ENCODE assay signal across 24 cellular contexts in the genomic region with DNA sequence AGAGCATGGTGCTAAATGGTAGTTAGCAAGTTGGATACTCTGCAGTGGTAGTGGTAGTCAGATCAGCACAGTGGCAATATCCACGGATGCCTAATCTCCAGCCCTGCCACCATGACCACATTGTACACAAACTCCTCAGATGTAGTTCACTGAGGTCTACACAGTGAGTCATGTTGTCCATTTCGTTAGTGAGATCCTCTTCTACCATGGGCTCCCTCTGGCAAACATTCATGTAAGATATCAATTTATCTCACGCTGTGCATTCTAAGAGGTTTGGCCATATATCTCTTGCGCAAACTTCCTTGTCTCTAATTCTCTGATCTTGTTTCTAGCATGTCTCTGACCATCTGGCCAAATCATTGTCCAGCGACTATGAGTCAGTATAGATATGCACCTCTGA. TPM values are rescaled to one million over a fixed set of nuclear protein-coding genes. Genes with fewer than 3 reads are reported as not detected.
A peak's percentile ranks its signal among the peaks of the same experiment; 100 is the strongest.
DNase-seq lines count a peak whose midpoint lies in the region; ATAC-seq and TF ChIP-seq lines count a peak whose summit lies in the region.
"Had no signal": no experiment of that assay in that cellular context is flagged by ENCODE, and none has a peak within 500 bp of the region (broad histone marks: within the 10 kb centered on the region; RNA-seq: fewer than 3 reads in every experiment).

No MANE protein-coding gene starts in this region.

- no peak overlapping the region for H2AFZ ChIP-seq in MM.1S (ENCODE audit: low read length)
- H2AFZ ChIP-seq: GM23338 had no signal

- TF ChIP-seq POLR2A in NB4 (IDR thresholded peaks at IDR 0.05; ENCODE audit: extremely low read depth, insufficient read length), result no peak

- no peaks in the 10 kb centered on the region for H3K79me2 ChIP-seq in MM.1S (ENCODE audit: low read length)

- no peaks in the 10 kb centered on the region for H3K4me1 Mint-ChIP-seq in activated T-helper 17 cell treated with anti-CD3 and anti-CD28 coated beads, Interleukin-2, amount 50 U/mL, for 72 hours
- no peaks in the 10 kb centered on the region for H3K4me1 Mint-ChIP-seq in stimulated activated effector memory CD8-positive, alpha-beta T cell treated with anti-CD3 and anti-CD28 coated beads, Interleukin-12 subunit alpha, Interleukin-12 subunit beta, amount 100 ng/mL, for 72 hours
- H3K4me1 Mint-ChIP-seq: IgD-negative memory B cell had no signal

- no peaks in the 10 kb centered on the region for H3K9me3 ChIP-seq in RWPE2 (ENCODE audit: severe bottlenecking)
- H3K9me3 ChIP-seq in MM.1S (replicated peaks; ENCODE audit: insufficient read depth, low read length), result no peaks in the 10 kb centered on the region
- H3K9me3 ChIP-seq: A549 had no signal

- H3K27me3 ChIP-seq in RWPE2 (ENCODE audit: insufficient read depth, poor library complexity, severe bottlenecking) (no peaks in the 10 kb centered on the region), MM.1S (replicated peaks; ENCODE audit: insufficient read depth, low read length) (no peaks in the 10 kb centered on the region)
- H3K27me3 ChIP-seq: BLaER1 treated with 17β-estradiol and CSF1 and Interleukin-3, amounts not matched to agents 10 nM and 100 nM had no signal

- H3K9ac ChIP-seq in MM.1S (ENCODE audit: low read length), result no peak overlapping the region
- H3K9ac ChIP-seq: BLaER1 treated with 17β-estradiol and CSF1 and Interleukin-3, amounts not matched to agents 10 nM and 100 nM had no signal

- H3K27me3 Mint-ChIP-seq in activated T-helper 17 cell treated with anti-CD3 and anti-CD28 coated beads, Interleukin-2, amount 50 U/mL, for 72 hours, result peaks cover 28% of the 10 kb centered on the region

- H3K36me3 ChIP-seq in RWPE2 (ENCODE audit: low read depth) (no peaks in the 10 kb centered on the region), MM.1S (replicated peaks; ENCODE audit: insufficient read depth, low read length) (no peaks in the 10 kb centered on the region)
- H3K36me3 ChIP-seq: BLaER1 treated with 17β-estradiol and CSF1 and Interleukin-3, amounts not matched to agents 10 nM and 100 nM had no signal

- peaks cover 12% of the 10 kb centered on the region for H3K4me1 ChIP-seq in RWPE2 (ENCODE audit: insufficient read depth, poor library complexity, severe bottlenecking)
- H3K4me1 ChIP-seq in MM.1S (ENCODE audit: low read length), result no peaks in the 10 kb centered on the region
- H3K4me1 ChIP-seq: A549; BLaER1 treated with 17β-estradiol and CSF1 and Interleukin-3, amounts not matched to agents 10 nM and 100 nM had no signal

- no peaks in the 10 kb centered on the region for H3F3A ChIP-seq in MM.1S (ENCODE audit: insufficient read depth, low read length)

- DNase-seq in NB4 (ENCODE audit: low read depth), result peak; percentile 42
- DNase-seq in RWPE2 (ENCODE audit: low spot score), result no peak
- no peak for DNase-seq in stimulated activated effector memory CD8-positive, alpha-beta T cell treated with anti-CD3 and anti-CD28 coated beads, Interleukin-12 subunit alpha, Interleukin-12 subunit beta, amount 100 ng/mL, for 72 hours (ENCODE audit: low spot score in 2 of 2)
- no peak for DNase-seq in NK-92 (lab: John Stamatoyannopoulos, UW; ENCODE audit: unreplicated experiment)
- no peak for DNase-seq in NCI-H2171 treated with DMSO at 0.1 percent for 48 hours (lab: John Stamatoyannopoulos, UW)
- DNase-seq in MM.1S, result no peak
- DNase-seq: AML-193; CD4-positive, alpha-beta T cell; H9; MV-4-11; NCI-H1105 treated with DMSO at 0.1 percent for 48 hours; NCI-H146; NCI-H1930; NCI-H2107; NCI-H446; NCI-H524 treated with DMSO at 0.1 percent for 48 hours; NCI-H774; T-helper 1 cell had no signal

- H3K4me3 ChIP-seq in NB4 (ENCODE audit: low read depth, low read length) (no peak overlapping the region), RWPE2 (ENCODE audit: severe bottlenecking) (no peak overlapping the region), MM.1S (ENCODE audit: low read length) (no peak overlapping the region)
- H3K4me3 ChIP-seq: A549; BLaER1 treated with 17β-estradiol and CSF1 and Interleukin-3, amounts not matched to agents 10 nM and 100 nM; GM23338 had no signal

- no peak overlapping the region for H3K27ac Mint-ChIP-seq in activated T-helper 17 cell treated with anti-CD3 and anti-CD28 coated beads, Interleukin-2, amount 50 U/mL, for 72 hours
- no peak overlapping the region for H3K27ac Mint-ChIP-seq in stimulated activated effector memory CD8-positive, alpha-beta T cell treated with anti-CD3 and anti-CD28 coated beads, Interleukin-12 subunit alpha, Interleukin-12 subunit beta, amount 100 ng/mL, for 72 hours
- H3K27ac Mint-ChIP-seq: CD4-positive, alpha-beta T cell; GM23338; H9; IgD-negative memory B cell had no signal

- H3K36me3 Mint-ChIP-seq in activated T-helper 17 cell treated with anti-CD3 and anti-CD28 coated beads, Interleukin-2, amount 50 U/mL, for 72 hours (ENCODE audit: low read depth), result no peaks in the 10 kb centered on the region
- no peaks in the 10 kb centered on the region for H3K36me3 Mint-ChIP-seq in stimulated activated effector memory CD8-positive, alpha-beta T cell treated with anti-CD3 and anti-CD28 coated beads, Interleukin-12 subunit alpha, Interleukin-12 subunit beta, amount 100 ng/mL, for 72 hours

- no peak overlapping the region for H3K4me2 ChIP-seq in MM.1S (ENCODE audit: low read depth, low read length)
- H3K4me2 ChIP-seq: A549; BLaER1 treated with 17β-estradiol and CSF1 and Interleukin-3, amounts not matched to agents 10 nM and 100 nM; GM23338 had no signal

- no peaks in the 10 kb centered on the region for H3K9me2 ChIP-seq in MM.1S (replicated peaks; ENCODE audit: insufficient read depth, low read length)

- H4K20me1 ChIP-seq in MM.1S (ENCODE audit: insufficient read depth, low read length), result no peaks in the 10 kb centered on the region
- H4K20me1 ChIP-seq: BLaER1 treated with 17β-estradiol and CSF1 and Interleukin-3, amounts not matched to agents 10 nM and 100 nM had no signal

- no peaks in the 10 kb centered on the region for H3K9me3 Mint-ChIP-seq in activated T-helper 17 cell treated with anti-CD3 and anti-CD28 coated beads, Interleukin-2, amount 50 U/mL, for 72 hours
- no peaks in the 10 kb centered on the region for H3K9me3 Mint-ChIP-seq in stimulated activated effector memory CD8-positive, alpha-beta T cell treated with anti-CD3 and anti-CD28 coated beads, Interleukin-12 subunit alpha, Interleukin-12 subunit beta, amount 100 ng/mL, for 72 hours
- H3K9me3 Mint-ChIP-seq: GM23338, H9 had no signal

- H3K27ac ChIP-seq in RWPE2 (ENCODE audit: poor library complexity, severe bottlenecking) (peak overlapping the region; percentile 75), MM.1S (ENCODE audit: low read length) (no peak overlapping the region)
- H3K27ac ChIP-seq: A549; BLaER1 treated with 17β-estradiol and CSF1 and Interleukin-3, amounts not matched to agents 10 nM and 100 nM had no signal

- ATAC-seq in RWPE2 (ENCODE audit: low read depth), result no peak
- peak; percentile 12 for ATAC-seq in activated T-helper 17 cell treated with anti-CD3 and anti-CD28 coated beads, Interleukin-2, amount 50 U/mL, for 72 hours (replicated peaks)
- peak; percentile 55 for ATAC-seq in stimulated activated effector memory CD8-positive, alpha-beta T cell treated with anti-CD3 and anti-CD28 coated beads, Interleukin-12 subunit alpha, Interleukin-12 subunit beta, amount 100 ng/mL, for 72 hours
- ATAC-seq: A549, GM23338, Right ventricle myocardium inferior had no signal

- H3K4me3 Mint-ChIP-seq in activated T-helper 17 cell treated with anti-CD3 and anti-CD28 coated beads, Interleukin-2, amount 50 U/mL, for 72 hours, result no peak overlapping the region
- H3K4me3 Mint-ChIP-seq in stimulated activated effector memory CD8-positive, alpha-beta T cell treated with anti-CD3 and anti-CD28 coated beads, Interleukin-12 subunit alpha, Interleukin-12 subunit beta, amount 100 ng/mL, for 72 hours, result no peak overlapping the region
- H3K4me3 Mint-ChIP-seq: CD4-positive, alpha-beta T cell; GM23338; H9; IgD-negative memory B cell had no signal

- TF ChIP-seq CTCF in NB4 (IDR thresholded peaks at IDR 0.05; ENCODE audit: low read depth, low read length), result no peak
- no peak for TF ChIP-seq CTCF in RWPE2 (IDR thresholded peaks at IDR 0.05; ENCODE audit: poor library complexity, severe bottlenecking)
- no peak for TF ChIP-seq CTCF in MM.1S (IDR thresholded peaks at IDR 0.05; ENCODE audit: low read length)

RNA-seq across cellular contexts. Expression of a gene that starts 58.2 kb away (rescaled TPM):
- 100 to 1,000 TPM; 128 to 138 TPM for total RNA-seq in activated T-helper 17 cell treated with anti-CD3 and anti-CD28 coated beads, Interleukin-2, amount 50 U/mL, for 72 hours

RNA-seq across cellular contexts. Expression of a gene that starts 59.6 kb away (rescaled TPM):
- 1 to 10 TPM; 4.1 TPM for total RNA-seq in activated T-helper 17 cell treated with anti-CD3 and anti-CD28 coated beads, Interleukin-2, amount 50 U/mL, for 72 hours
